2 cellular contexts compared by ENCODE assay signal in genomic region chr4:142954415-142954814, GRCh38.
"Had no signal": no experiment of that assay in that cellular context is flagged by ENCODE, and none has a peak within 500 bp of the region (broad histone marks: within the 10 kb centered on the region; RNA-seq: fewer than 3 reads in every experiment).

No MANE protein-coding gene starts in this region.

- DNase-seq: GDM1, GF-D8 had no signal
